In genomic region chr9:124475158-124475867, GRCh38 we compare ENCODE assay signal across 28 cellular contexts. TPM values are rescaled to one million over a fixed set of nuclear protein-coding genes. Genes with fewer than 3 reads are reported as not detected.
DNase-seq lines count a peak whose midpoint lies in the region; ATAC-seq and TF ChIP-seq lines count a peak whose summit lies in the region.
"Had no signal": no experiment of that assay in that cellular context is flagged by ENCODE, and none has a peak within 500 bp of the region (broad histone marks: within the 10 kb centered on the region; RNA-seq: fewer than 3 reads in every experiment).

No MANE protein-coding gene starts in this region.

- H3K36me3 ChIP-seq in A673 (ENCODE audit: insufficient read depth, low read length, poor library complexity, severe bottlenecking), result no peaks in the 10 kb centered on the region
- H3K36me3 ChIP-seq in DND-41 (ENCODE audit: insufficient read depth, low read length), result no peaks in the 10 kb centered on the region
- H3K36me3 ChIP-seq: adrenal gland, colonic mucosa, thyroid gland had no signal

- no peak for TF ChIP-seq CTCF in A673 (conservative IDR thresholded peaks at IDR 0.05; ENCODE audit: low read depth, low read length)
- TF ChIP-seq CTCF in DND-41 (IDR thresholded peaks at IDR 0.05; ENCODE audit: borderline replicate concordance, extremely low read depth, low read length, poor library complexity, severe bottlenecking), result no peak
- no peak for TF ChIP-seq CTCF in WTC11 (IDR thresholded peaks at IDR 0.05)

- no peak for ATAC-seq in DND-41 (ENCODE audit: insufficient read depth, low read depth)
- peak; percentile 46 for ATAC-seq in WTC11
- ATAC-seq: T-helper 17 cell had no signal

- no peak overlapping the region for H3K9ac ChIP-seq in DND-41 (ENCODE audit: low read depth, low read length)

- H4K20me1 ChIP-seq in DND-41 (ENCODE audit: insufficient read depth, low read length), result no peaks in the 10 kb centered on the region; the same call in 1 of the 2 replicates

- H2AFZ ChIP-seq in DND-41 (ENCODE audit: low read depth, low read length), result no peak overlapping the region

- no peaks in the 10 kb centered on the region for H3K9me3 Mint-ChIP-seq in WTC11
- H3K9me3 Mint-ChIP-seq: CD4-positive, alpha-beta memory T cell; stimulated activated naive CD8-positive, alpha-beta T cell treated with anti-CD3 and anti-CD28 coated beads, Interleukin-15, Interleukin-2, amounts not matched to agents 100 ng/mL and 50 ng/mL, for 24 hours had no signal

- CTCF ChIA-PET in A673 (lab: Charles Lee) (no interaction called here), WTC11 (lab: Charles Lee) (interaction anchor here (0.6 to 1.6 kb wide), 7 partner anchors 12 to 142 kb away, joined by 3 to 11 read pairs (median 3); no protein-coding TSS in a partner anchor)

- POLR2A ChIA-PET in A673 (lab: Charles Lee; ENCODE audit: low non-redundant PET), result no interaction called here
- POLR2A ChIA-PET in WTC11 (lab: Charles Lee), result no interaction called here

- H3K27ac ChIP-seq in A673 (ENCODE audit: low read depth, low read length, poor library complexity, severe bottlenecking) (no peak overlapping the region), DND-41 (ENCODE audit: low read length) (no peak overlapping the region)
- H3K27ac ChIP-seq: adrenal gland, colonic mucosa, thyroid gland, VCaP had no signal

- H3K9me3 ChIP-seq in A673 (ENCODE audit: low read depth, low read length, poor library complexity, severe bottlenecking) (no peaks in the 10 kb centered on the region), DND-41 (ENCODE audit: insufficient read depth, low read length, severe bottlenecking) (no peaks in the 10 kb centered on the region)
- H3K9me3 ChIP-seq: adrenal gland, colonic mucosa, thyroid gland had no signal

- no peak overlapping the region for H3K27ac Mint-ChIP-seq in WTC11
- H3K27ac Mint-ChIP-seq: CD4-positive, alpha-beta memory T cell; stimulated activated naive CD8-positive, alpha-beta T cell treated with anti-CD3 and anti-CD28 coated beads, Interleukin-15, Interleukin-2, amounts not matched to agents 100 ng/mL and 50 ng/mL, for 24 hours; T-helper 17 cell had no signal

- intact Hi-C loops in A673 (cut with micrococcal nuclease; ENCODE audit: unreplicated experiment), result no loop called here

- H3K27me3 ChIP-seq in A673 (replicated peaks; ENCODE audit: insufficient read depth, low read depth, low read length, poor library complexity), result no peaks in the 10 kb centered on the region
- no peaks in the 10 kb centered on the region for H3K27me3 ChIP-seq in DND-41 (ENCODE audit: insufficient read depth, low read length, poor library complexity)

- DNase-seq in A673 (ENCODE audit: low spot score) (peak; percentile 22), DND-41 (peak; percentile 9), Kasumi-1 (lab: John Stamatoyannopoulos, UW) (peak; percentile 59 to 66), WTC11 (ENCODE audit: low spot score) (peak; percentile 62), NCI-H446 treated with DMSO at 0.1 percent for 48 hours (lab: John Stamatoyannopoulos, UW) (no peak), T-helper 1 cell (no peak)
- DNase-seq in stimulated activated CD4-positive, alpha-beta T cell treated with anti-CD3 and anti-CD28 coated beads, Interleukin-12 subunit alpha, Interleukin-12 subunit beta, amount 100 ng/mL, for 4 hours, result no peak
- no peak for DNase-seq in stimulated activated CD4-positive, alpha-beta T cell treated with anti-CD3 and anti-CD28 coated beads, Interleukin-4, amount 100 ng/mL, for 1 hour
- DNase-seq: activated gamma-delta T cell treated with Interleukin-2 at 50 U/mL for 16 hours; activated T-cell treated with anti-CD3 and anti-CD28 coated beads for 4 hours; adrenal gland; CD4-positive, alpha-beta memory T cell; colonic mucosa; DMS53; NCI-H1417; NCI-H2107; NCI-H524 treated with DMSO at 0.1 percent for 48 hours; occipital lobe; stimulated activated CD4-positive, alpha-beta T cell treated with anti-CD3 and anti-CD28 coated beads, Interleukin-4, amount 100 ng/mL, for 4 hours; T-helper 17 cell; thyroid gland had no signal

- peaks cover 39% of the 10 kb centered on the region for H3K27me3 Mint-ChIP-seq in WTC11 (ENCODE audit: low read depth)

- peaks cover 19% of the 10 kb centered on the region for H3K4me1 ChIP-seq in A673 (ENCODE audit: insufficient read depth, low read length, poor library complexity, severe bottlenecking)
- no peaks in the 10 kb centered on the region for H3K4me1 ChIP-seq in DND-41 (ENCODE audit: insufficient read depth, low read length)

- no peak overlapping the region for H3K4me3 Mint-ChIP-seq in WTC11
- H3K4me3 Mint-ChIP-seq: CD4-positive, alpha-beta memory T cell; stimulated activated naive CD8-positive, alpha-beta T cell treated with anti-CD3 and anti-CD28 coated beads, Interleukin-15, Interleukin-2, amounts not matched to agents 100 ng/mL and 50 ng/mL, for 24 hours; T-helper 17 cell had no signal

- H3K4me3 ChIP-seq in A673 (ENCODE audit: low read depth, low read length, poor library complexity, severe bottlenecking) (no peak overlapping the region), DND-41 (ENCODE audit: low read depth in 1 of 2, low read length in 2 of 2) (no peak overlapping the region)
- H3K4me3 ChIP-seq: adrenal gland, colonic mucosa, smooth muscle cell, thyroid gland had no signal

- no peaks in the 10 kb centered on the region for H3K36me3 Mint-ChIP-seq in WTC11
- H3K36me3 Mint-ChIP-seq: CD4-positive, alpha-beta memory T cell had no signal

- H3K4me1 Mint-ChIP-seq in WTC11, result peaks cover 19% of the 10 kb centered on the region
- H3K4me1 Mint-ChIP-seq: CD4-positive, alpha-beta memory T cell had no signal

- no TSS peak for BruUV-seq in A673 (replicated peaks; lab: Mats Ljungman, UMichigan)

- H3K79me2 ChIP-seq in DND-41 (ENCODE audit: insufficient read depth, low read length), result no peaks in the 10 kb centered on the region

- H3K4me2 ChIP-seq in DND-41 (ENCODE audit: insufficient read depth, low read length), result no peak overlapping the region
- H3K4me2 ChIP-seq: smooth muscle cell had no signal

TF ChIP-seq in WTC11, 78 proteins besides CTCF, POLR2A, EP300 and RAD21:
- TF ChIP-seq NR3C1 (CRISPR knock-in tag; conservative IDR thresholded peaks at IDR 0.05; ENCODE audit: low read depth) (no peak), ZNF281 (CRISPR knock-in tag; IDR thresholded peaks at IDR 0.05) (0 out of 2 replicates have a peak, but pooled peaks have one; percentile 77)

RNA-seq across cellular contexts. Expression of gene ADGRD2, which starts 25.1 kb away (rescaled TPM):
- total RNA-seq in A673 (2021), result not detected in 2 replicates
- total RNA-seq in WTC11 (2021), result 0.61 to 1.6 TPM (median 1.3 TPM) in 3 replicates
- total RNA-seq: bronchial epithelial cell; CD4-positive, alpha-beta memory T cell; colonic mucosa; glomerular endothelial cell; MCF 10A; myocyte; occipital lobe; smooth muscle cell; T-helper 17 cell; thyroid gland had no signal

RNA-seq across cellular contexts. Expression of gene NR5A1, which starts 31.9 kb away (rescaled TPM):
- total RNA-seq in A673 (2021), result not detected in 2 replicates
- total RNA-seq in WTC11 (2021), result 0.39 to 0.77 TPM (median 0.60 TPM) in 3 replicates
- total RNA-seq: bronchial epithelial cell; CD4-positive, alpha-beta memory T cell; glomerular endothelial cell; MCF 10A; myocyte; smooth muscle cell; T-helper 17 cell had no signal

Comparison
In these comparisons a context has a peak if more than half of its experiments do, and no peak if none do; other contexts are left out.
1. DNase-seq: peak in A673 (single experiment), DND-41 (single experiment), Kasumi-1 (2 of 2) and WTC11 (single experiment); none in NCI-H446 treated with DMSO at 0.1 percent for 48 hours (single experiment), stimulated activated CD4-positive, alpha-beta T cell treated with anti-CD3 and anti-CD28 coated beads, Interleukin-12 subunit alpha, Interleukin-12 subunit beta, amount 100 ng/mL, for 4 hours (single experiment), T-helper 1 cell (0 of 5) and stimulated activated CD4-positive, alpha-beta T cell treated with anti-CD3 and anti-CD28 coated beads, Interleukin-4, amount 100 ng/mL, for 1 hour (single experiment).